Comparison of ENCODE assay signal across 8 cellular contexts in genomic region chr6:137094411-137095008, GRCh38. TPM values are rescaled to one million over a fixed set of nuclear protein-coding genes. Genes with fewer than 3 reads are reported as not detected.
A peak's percentile ranks its signal among the peaks of the same experiment; 100 is the strongest.
DNase-seq lines count a peak whose midpoint lies in the region; ATAC-seq, FAIRE-seq and TF ChIP-seq lines count a peak whose summit lies in the region.

No MANE protein-coding gene starts in this region.

- H3K4me3 ChIP-seq in H1 (ENCODE audit: extremely low read depth in 1 of 4, insufficient read depth in 2 of 4, low read depth in 3 of 4, low read length in 4 of 4) (no peak overlapping the region), mesenchymal stem cell (ENCODE audit: insufficient read depth in 1 of 2, low read depth in 1 of 2, low read length in 2 of 2) (no peak overlapping the region)

- H3K27me3 ChIP-seq in H1 (replicated peaks in 1 of 4; ENCODE audit: control insufficient read depth in 3 of 4, extremely low read depth in 1 of 4, insufficient read depth in 3 of 4, low read length in 3 of 4) = no peaks in the 10 kb centered on the region
- H3K27me3 ChIP-seq in mesenchymal stem cell (ENCODE audit: control insufficient read depth in 1 of 2, insufficient read depth in 1 of 2, low read length in 2 of 2) = peaks cover 0 to 7% of the 10 kb centered on the region in 2 experiments

- peaks cover 40% of the 10 kb centered on the region for H3K4me1 Mint-ChIP-seq in stimulated activated effector memory CD8-positive, alpha-beta T cell treated with anti-CD3 and anti-CD28 coated beads, Interleukin-12 subunit alpha, Interleukin-12 subunit beta, amount 100 ng/mL, for 72 hours

- TF ChIP-seq CTCF in H1 (IDR thresholded peaks at IDR 0.05; ENCODE audit: control extremely low read depth in 1 of 3, insufficient read depth in 1 of 3, low read depth in 1 of 3, low read length in 3 of 3) = peak in 2 of 3 experiments; percentile 71 to 75; a peak in 3 of 4 replicates

- H3K4me1 ChIP-seq in H1 (replicated peaks in 1 of 4; ENCODE audit: control insufficient read depth in 3 of 4, insufficient read depth in 4 of 4, low read length in 3 of 4) (peaks cover 0 to 3% (median 0%) of the 10 kb centered on the region in 4 experiments; a peak in 3 of 7 replicates), mesenchymal stem cell (ENCODE audit: control insufficient read depth, insufficient read depth, low read depth, low read length) (no peaks in the 10 kb centered on the region)

- CTCF ChIA-PET in H1 (lab: Charles Lee; ENCODE audit: partially characterized antibody) = interaction anchor here (0.6 to 3.3 kb wide), 35 partner anchors 8 to 1114 kb away, joined by 3 to 23 read pairs (median 4); no protein-coding TSS in a partner anchor

- no peak overlapping the region for H3K27ac ChIP-seq in H1 (ENCODE audit: low read depth, low read length)
- no peak overlapping the region for H3K27ac ChIP-seq in mesenchymal stem cell (ENCODE audit: low read length, poor library complexity, severe bottlenecking)

- no peak overlapping the region for H3K4ac ChIP-seq in H1 (replicated peaks; ENCODE audit: insufficient read length, low read depth, low read length)
- no peak overlapping the region for H3K4ac ChIP-seq in mesenchymal stem cell (ENCODE audit: low read depth in 1 of 2, low read length in 2 of 2)

- H3K79me1 ChIP-seq in H1 (ENCODE audit: low read depth, low read length) (no peaks in the 10 kb centered on the region), mesenchymal stem cell (replicated peaks; ENCODE audit: low read length, poor library complexity, severe bottlenecking) (no peaks in the 10 kb centered on the region)

- peak; percentile 97 for FAIRE-seq in H1 (lab: Jason Lieb, UNC)

- peak overlapping the region; percentile 45 for H3K4me3 Mint-ChIP-seq in stimulated activated effector memory CD8-positive, alpha-beta T cell treated with anti-CD3 and anti-CD28 coated beads, Interleukin-12 subunit alpha, Interleukin-12 subunit beta, amount 100 ng/mL, for 72 hours

- peak; percentile 35 for ATAC-seq in HG02759 (IDR thresholded peaks at IDR 0.05; ENCODE audit: unreplicated experiment)
- peak; percentile 74 for ATAC-seq in stimulated activated effector memory CD8-positive, alpha-beta T cell treated with anti-CD3 and anti-CD28 coated beads, Interleukin-12 subunit alpha, Interleukin-12 subunit beta, amount 100 ng/mL, for 72 hours

- H3K23ac ChIP-seq in H1 (ENCODE audit: insufficient read length) = no peak overlapping the region
- H3K23ac ChIP-seq in mesenchymal stem cell (ENCODE audit: low read length in 2 of 2) = no peak overlapping the region

- H4K5ac ChIP-seq in H1 (ENCODE audit: insufficient read length, low read depth, low read length) = no peak overlapping the region

- peak; percentile 61 for DNase-seq in DMS79 treated with DMSO at 0.1 percent for 48 hours (lab: John Stamatoyannopoulos, UW)
- DNase-seq in NCI-H748 (lab: John Stamatoyannopoulos, UW; ENCODE audit: unreplicated experiment) = peak; percentile 81
- DNase-seq in activated CD4-positive, alpha-beta T cell treated with anti-CD3 and anti-CD28 coated beads, Interleukin-2, amount 50 U/mL, for 24 hours (ENCODE audit: low read depth in 1 of 2, low spot score in 1 of 2) = peak; percentile 5 to 42
- peak in 1 of 2 experiments; percentile 65 for DNase-seq in H1 (ENCODE audit: low read depth in 1 of 2, low spot score in 2 of 2)
- peak; percentile 71 for DNase-seq in mesenchymal stem cell
- peak in 1 of 2 donors; percentile 69 for DNase-seq in stimulated activated effector memory CD8-positive, alpha-beta T cell treated with anti-CD3 and anti-CD28 coated beads, Interleukin-12 subunit alpha, Interleukin-12 subunit beta, amount 100 ng/mL, for 72 hours (ENCODE audit: low spot score in 2 of 2)
- DNase-seq in ecto neural progenitor cell (ENCODE audit: low spot score) = no peak

- TF ChIP-seq RAD21 in H1 (IDR thresholded peaks at IDR 0.05 in 1 of 2, conservative IDR thresholded peaks at IDR 0.05 in 1 of 2; ENCODE audit: low read depth in 2 of 2, low read length in 2 of 2) = peak; percentile 91 to 92

- no peak overlapping the region for H3K4me2 ChIP-seq in H1 (ENCODE audit: insufficient read depth in 1 of 2, low read depth in 2 of 2, low read length in 2 of 2)
- H3K4me2 ChIP-seq in mesenchymal stem cell (ENCODE audit: low read length, poor library complexity, severe bottlenecking) = no peak overlapping the region

- H3K27ac Mint-ChIP-seq in stimulated activated effector memory CD8-positive, alpha-beta T cell treated with anti-CD3 and anti-CD28 coated beads, Interleukin-12 subunit alpha, Interleukin-12 subunit beta, amount 100 ng/mL, for 72 hours = no peak overlapping the region

- H3K14ac ChIP-seq in H1 (ENCODE audit: insufficient read length) = no peak overlapping the region
- no peak overlapping the region for H3K14ac ChIP-seq in mesenchymal stem cell (ENCODE audit: low read length in 2 of 2)

- H2AK5ac ChIP-seq in H1 (ENCODE audit: low read depth, low read length) (no peak overlapping the region), mesenchymal stem cell (ENCODE audit: low read length, severe bottlenecking) (no peak overlapping the region)

- no peaks in the 10 kb centered on the region for H3K9me3 Mint-ChIP-seq in stimulated activated effector memory CD8-positive, alpha-beta T cell treated with anti-CD3 and anti-CD28 coated beads, Interleukin-12 subunit alpha, Interleukin-12 subunit beta, amount 100 ng/mL, for 72 hours

- 49% methylated on average over 5 of the region's 5 CpGs; no CpG with 5 or more reads in 1 of the 2 experiments for whole genome bisulfite sequencing in H1 (ENCODE audit: extremely low coverage in 1 of 2, insufficient coverage in 1 of 2, insufficient read length in 1 of 2, insufficient replicate concordance in 2 of 2, low coverage in 1 of 2, low lambda C conversion rate in 2 of 2, missing lambda C conversion rate in 1 of 2), 2 experiments
- 48% methylated on average over 2 of the region's 5 CpGs for WGBS in mesenchymal stem cell

- no peak overlapping the region for H2BK15ac ChIP-seq in H1 (ENCODE audit: low read length)
- H2BK15ac ChIP-seq in mesenchymal stem cell (ENCODE audit: low read depth, poor library complexity, severe bottlenecking) = no peak overlapping the region

- H2AFZ ChIP-seq in H1 (ENCODE audit: low read length) = peak overlapping the region; percentile 36
- H2AFZ ChIP-seq in mesenchymal stem cell (ENCODE audit: low read depth, low read length) = no peak overlapping the region

- TF ChIP-seq POLR2A in H1 (IDR thresholded peaks at IDR 0.05; ENCODE audit: control extremely low read depth in 1 of 2, low read depth in 2 of 2, low read length in 2 of 2) = no peak

- H3K18ac ChIP-seq in H1 (ENCODE audit: extremely low read depth, low read length) = no peak overlapping the region
- no peak overlapping the region for H3K18ac ChIP-seq in mesenchymal stem cell (ENCODE audit: low read depth in 1 of 2, low read length in 2 of 2)

- no peak overlapping the region for H3K9ac ChIP-seq in H1 (replicated peaks in 1 of 4; ENCODE audit: extremely low read depth in 1 of 4, low read depth in 3 of 4, low read length in 3 of 4)
- H3K9ac ChIP-seq in mesenchymal stem cell (ENCODE audit: low read length) = peak overlapping the region; percentile 12

- no peak overlapping the region for H3K56ac ChIP-seq in H1 (replicated peaks; ENCODE audit: insufficient read length, low read depth, low read length)

- H3K9me3 ChIP-seq in H1 (ENCODE audit: insufficient read depth in 2 of 2, low read depth in 1 of 2, low read length in 1 of 2) = no peaks in the 10 kb centered on the region
- no peaks in the 10 kb centered on the region for H3K9me3 ChIP-seq in mesenchymal stem cell (ENCODE audit: control insufficient read depth, low read length)

- no peaks in the 10 kb centered on the region for H3K79me2 ChIP-seq in H1 (ENCODE audit: control insufficient read depth in 1 of 2, insufficient read depth in 2 of 2, low read length in 2 of 2)

- H2BK5ac ChIP-seq in H1 (ENCODE audit: low read depth, low read length) (no peak overlapping the region), mesenchymal stem cell (ENCODE audit: low read depth, low read length, poor library complexity, severe bottlenecking) (no peak overlapping the region)

- H2BK12ac ChIP-seq in H1 (ENCODE audit: low read depth, low read length) (no peak overlapping the region), mesenchymal stem cell (ENCODE audit: low read length in 2 of 2) (no peak overlapping the region)

- H3K36me3 Mint-ChIP-seq in stimulated activated effector memory CD8-positive, alpha-beta T cell treated with anti-CD3 and anti-CD28 coated beads, Interleukin-12 subunit alpha, Interleukin-12 subunit beta, amount 100 ng/mL, for 72 hours = no peaks in the 10 kb centered on the region

- POLR2A ChIA-PET in H1 (lab: Charles Lee; ENCODE audit: partially characterized antibody) = interaction anchor here (0.6 to 1.0 kb wide), 2 partner anchors 53 to 67 kb away, joined by 3 to 4 read pairs; no protein-coding TSS in a partner anchor

- no peak for TF ChIP-seq EP300 in H1 (IDR thresholded peaks at IDR 0.05; ENCODE audit: borderline replicate concordance in 1 of 2, low read depth in 2 of 2, low read length in 2 of 2)

- H4K91ac ChIP-seq in H1 (replicated peaks; ENCODE audit: insufficient read length, low read length) = no peak overlapping the region
- H4K91ac ChIP-seq in mesenchymal stem cell (ENCODE audit: low read length) = no peak overlapping the region

- H3K36me3 ChIP-seq in H1 (ENCODE audit: control insufficient read depth in 2 of 4, insufficient read depth in 4 of 4, low read length in 3 of 4) = no peaks in the 10 kb centered on the region
- no peaks in the 10 kb centered on the region for H3K36me3 ChIP-seq in mesenchymal stem cell (ENCODE audit: control insufficient read depth in 1 of 2, insufficient read depth in 2 of 2, low read depth in 1 of 2, low read length in 2 of 2)

- H2BK120ac ChIP-seq in H1 (replicated peaks; ENCODE audit: low read depth, low read length) (no peak overlapping the region), mesenchymal stem cell (ENCODE audit: low read depth, low read length) (no peak overlapping the region)

- no peaks in the 10 kb centered on the region for H3K23me2 ChIP-seq in H1 (ENCODE audit: low read depth, low read length)

- no peak overlapping the region for H2BK20ac ChIP-seq in H1 (ENCODE audit: low read length)

- H4K20me1 ChIP-seq in H1 (replicated peaks in 1 of 2; ENCODE audit: control insufficient read depth in 1 of 2, insufficient read depth in 2 of 2, low read length in 2 of 2) = no peaks in the 10 kb centered on the region

- H4K8ac ChIP-seq in H1 (ENCODE audit: extremely low read depth, insufficient read depth, low read length) (no peak overlapping the region), mesenchymal stem cell (ENCODE audit: low read length) (no peak overlapping the region)

RNA-seq across cellular contexts. Expression of gene IL20RA, which starts 49.7 kb away (rescaled TPM):
- 1.5 and 1.7 TPM in 2 replicates for total RNA-seq in H1 (2021; fragmentation: NEBNext Ultra II Directional; extraction: Animal tissue kit (Norgen Biotek cat#: 25700))
- polyA plus RNA-seq in H1 (2011; rRNA removed) = 1.2 and 1.3 TPM in 2 replicates
- polyA plus RNA-seq in H1 (2011; cell fraction: cytosol; rRNA removed) = 1.1 TPM
- polyA plus RNA-seq in H1 (2011; cell fraction: nucleus; rRNA removed) = 1.1 TPM
- 1.9 to 2.9 TPM (median 2.1 TPM) in 4 replicates for polyA plus RNA-seq in H1 (2012, experiment 1 of 2)
- 1.0 TPM for polyA plus RNA-seq in H1 (2012, experiment 2 of 2)
- polyA plus RNA-seq in H1 (2013, experiment 1 of 2) = 2.1 TPM
- 2.7 TPM for polyA plus RNA-seq in H1 (2013, experiment 2 of 2)
- polyA minus RNA-seq in H1 (2011; rRNA and poly(A)+ RNA removed) = 0.60 and 1.3 TPM in 2 replicates
- not detected for polyA minus RNA-seq in H1 (2011; cell fraction: cytosol; rRNA and poly(A)+ RNA removed)
- polyA minus RNA-seq in H1 (2011; cell fraction: nucleus; rRNA and poly(A)+ RNA removed) = 2.1 TPM
- 1.4 TPM for polyA plus RNA-seq in mesenchymal stem cell (2013, experiment 1 of 2)
- 1.2 TPM for polyA plus RNA-seq in mesenchymal stem cell (2013, experiment 2 of 2)
